ENCODE assay signal across 1 cellular context in genomic region chr22:29987143-29987542, GRCh38.
TF ChIP-seq lines count a peak whose summit lies in the region.

No MANE protein-coding gene starts in this region.

TF ChIP-seq in WTC11, 78 proteins besides CTCF, POLR2A, EP300 and RAD21 (continued from another document):
- TF ChIP-seq, protein P1, sequence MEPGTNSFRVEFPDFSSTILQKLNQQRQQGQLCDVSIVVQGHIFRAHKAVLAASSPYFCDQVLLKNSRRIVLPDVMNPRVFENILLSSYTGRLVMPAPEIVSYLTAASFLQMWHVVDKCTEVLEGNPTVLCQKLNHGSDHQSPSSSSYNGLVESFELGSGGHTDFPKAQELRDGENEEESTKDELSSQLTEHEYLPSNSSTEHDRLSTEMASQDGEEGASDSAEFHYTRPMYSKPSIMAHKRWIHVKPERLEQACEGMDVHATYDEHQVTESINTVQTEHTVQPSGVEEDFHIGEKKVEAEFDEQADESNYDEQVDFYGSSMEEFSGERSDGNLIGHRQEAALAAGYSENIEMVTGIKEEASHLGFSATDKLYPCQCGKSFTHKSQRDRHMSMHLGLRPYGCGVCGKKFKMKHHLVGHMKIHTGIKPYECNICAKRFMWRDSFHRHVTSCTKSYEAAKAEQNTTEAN (CRISPR knock-in tag; IDR thresholded peaks at IDR 0.05): no peak
- TF ChIP-seq ZNF121 (CRISPR knock-in tag; IDR thresholded peaks at IDR 0.05) (no peak), GTF2I (CRISPR knock-in tag; conservative IDR thresholded peaks at IDR 0.05) (no peak), GABPB1 (CRISPR knock-in tag; IDR thresholded peaks at IDR 0.05) (no peak), ZNF232 (CRISPR knock-in tag; IDR thresholded peaks at IDR 0.05) (no peak), ZNF281 (CRISPR knock-in tag; IDR thresholded peaks at IDR 0.05) (no peak), SOX15 (CRISPR knock-in tag; IDR thresholded peaks at IDR 0.05) (no peak), PRRX2 (CRISPR knock-in tag; IDR thresholded peaks at IDR 0.05) (no peak)
- TF ChIP-seq, protein P2, sequence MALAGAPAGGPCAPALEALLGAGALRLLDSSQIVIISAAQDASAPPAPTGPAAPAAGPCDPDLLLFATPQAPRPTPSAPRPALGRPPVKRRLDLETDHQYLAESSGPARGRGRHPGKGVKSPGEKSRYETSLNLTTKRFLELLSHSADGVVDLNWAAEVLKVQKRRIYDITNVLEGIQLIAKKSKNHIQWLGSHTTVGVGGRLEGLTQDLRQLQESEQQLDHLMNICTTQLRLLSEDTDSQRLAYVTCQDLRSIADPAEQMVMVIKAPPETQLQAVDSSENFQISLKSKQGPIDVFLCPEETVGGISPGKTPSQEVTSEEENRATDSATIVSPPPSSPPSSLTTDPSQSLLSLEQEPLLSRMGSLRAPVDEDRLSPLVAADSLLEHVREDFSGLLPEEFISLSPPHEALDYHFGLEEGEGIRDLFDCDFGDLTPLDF (CRISPR knock-in tag; IDR thresholded peaks at IDR 0.05): no peak
